19 cellular contexts compared by ENCODE assay signal in genomic region chr20:24665196-24665595, GRCh38.
DNase-seq lines count a peak whose midpoint lies in the region; ATAC-seq and TF ChIP-seq lines count a peak whose summit lies in the region.
"Had no signal": no experiment of that assay in that cellular context is flagged by ENCODE, and none has a peak within 500 bp of the region (broad histone marks: within the 10 kb centered on the region; RNA-seq: fewer than 3 reads in every experiment).

No MANE protein-coding gene starts in this region.

- in situ Hi-C loops in transverse colon (cut with MboI; ENCODE audit: low pct_ligation_motif_present in 1 of 4, low pct_unique_long_range_greater_than_20kb in 1 of 4, low sequenced_read_pairs in 3 of 4): no loop called here

- H3K14ac ChIP-seq in neuronal stem cell (ENCODE audit: low read length): no peak overlapping the region

- H2BK5ac ChIP-seq in neuronal stem cell (ENCODE audit: low read length): no peak overlapping the region

- no peak overlapping the region for H4K91ac ChIP-seq in neuronal stem cell (ENCODE audit: low read depth, low read length, poor library complexity)

- no peaks in the 10 kb centered on the region for H3K36me3 ChIP-seq in neuronal stem cell (replicated peaks in 1 of 2; ENCODE audit: control insufficient read depth in 2 of 2, insufficient read depth in 2 of 2, low read length in 2 of 2)
- H3K36me3 ChIP-seq in transverse colon: no peaks in the 10 kb centered on the region
- H3K36me3 ChIP-seq: BE2C had no signal

- H2BK15ac ChIP-seq in neuronal stem cell (ENCODE audit: low read length): no peak overlapping the region

- TF ChIP-seq CTCF in transverse colon (IDR thresholded peaks at IDR 0.05): no peak

- H3K9ac ChIP-seq in neuronal stem cell (ENCODE audit: low read depth, low read length, poor library complexity): no peak overlapping the region

- H2AK5ac ChIP-seq in neuronal stem cell (ENCODE audit: low read depth, low read length): no peak overlapping the region

- H3K4me3 ChIP-seq in neuronal stem cell (ENCODE audit: low read length in 2 of 2) (no peak overlapping the region), transverse colon (no peak overlapping the region)

- H4K8ac ChIP-seq in neuronal stem cell (ENCODE audit: low read depth, low read length): no peak overlapping the region

- H2BK12ac ChIP-seq in neuronal stem cell (ENCODE audit: low read length): no peak overlapping the region

- no peak overlapping the region for H3K4me2 ChIP-seq in neuronal stem cell (ENCODE audit: insufficient read depth, low read length, poor library complexity, severe bottlenecking)

- ATAC-seq in GM18907 (IDR thresholded peaks at IDR 0.05; ENCODE audit: unreplicated experiment) (no peak), GM21529 (IDR thresholded peaks at IDR 0.05; ENCODE audit: unreplicated experiment) (no peak)

- TF ChIP-seq EP300 in transverse colon (IDR thresholded peaks at IDR 0.05; ENCODE audit: low read depth): no peak

- H3K27ac ChIP-seq in neuronal stem cell (replicated peaks; ENCODE audit: low read length) (no peak overlapping the region), transverse colon (no peak overlapping the region)

- no peak overlapping the region for H2AFZ ChIP-seq in neuronal stem cell (ENCODE audit: low read length)

- no CpG with 5 or more reads among the region's 13 CpGs for WGBS in neuronal stem cell (ENCODE audit: extremely low coverage in 2 of 2, insufficient read length in 2 of 2, insufficient replicate concordance in 1 of 2), 2 donors
- WGBS in transverse colon (ENCODE audit: low coverage in 1 of 2), 2 donors: 80 to 82% methylated on average over 4 to 13 of the region's 13 CpGs

- TF ChIP-seq POLR2A in transverse colon (IDR thresholded peaks at IDR 0.05): no peak

- H3K27me3 ChIP-seq in neuronal stem cell (ENCODE audit: control insufficient read depth in 3 of 3, insufficient read depth in 3 of 3, low read depth in 1 of 3, low read length in 3 of 3) (no peaks in the 10 kb centered on the region), transverse colon (no peaks in the 10 kb centered on the region)
- H3K27me3 ChIP-seq: BE2C had no signal

- no peak overlapping the region for H3K23ac ChIP-seq in neuronal stem cell (ENCODE audit: low read depth, low read length, poor library complexity)

- H3K79me1 ChIP-seq in neuronal stem cell (ENCODE audit: low read depth, low read length): no peaks in the 10 kb centered on the region

- intact Hi-C loops in transverse colon (cut with DNase I; ENCODE audit: low total_unique reads): no loop called here

- H3K4me1 ChIP-seq in neuronal stem cell (ENCODE audit: control insufficient read depth in 2 of 2, insufficient read depth in 1 of 2, low read depth in 1 of 2, low read length in 2 of 2) (peaks cover 0 to 5% of the 10 kb centered on the region in 2 donors), transverse colon (no peaks in the 10 kb centered on the region)

- no peak overlapping the region for H2BK120ac ChIP-seq in neuronal stem cell (ENCODE audit: low read depth, low read length)

- peak overlapping the region; percentile 26 for H3K4ac ChIP-seq in neuronal stem cell (ENCODE audit: low read length)

- H3K9me3 ChIP-seq in neuronal stem cell (replicated peaks in 1 of 2; ENCODE audit: control insufficient read depth in 2 of 2, insufficient read depth in 1 of 2, low read depth in 1 of 2, low read length in 2 of 2): no peaks in the 10 kb centered on the region
- H3K9me3 ChIP-seq in transverse colon: no peaks in the 10 kb centered on the region
- H3K9me3 ChIP-seq: BE2C had no signal

- H3K18ac ChIP-seq in neuronal stem cell (ENCODE audit: low read length): no peak overlapping the region

- peak; percentile 53 for DNase-seq in activated effector memory CD4-positive, alpha-beta T cell treated with anti-CD3 and anti-CD28 coated beads, Interleukin-2, amount 50 U/mL, for 16 hours
- no peak for DNase-seq in activated effector memory CD4-positive, alpha-beta T cell treated with Interleukin-2 at 50 U/mL for 16 hours
- peak; percentile 61 for DNase-seq in globus pallidus (ENCODE audit: low spot score)
- DNase-seq in neuronal stem cell (ENCODE audit: low spot score): no peak
- DNase-seq in transverse colon: peak; percentile 4
- DNase-seq in stimulated activated naive CD4-positive, alpha-beta T cell treated with Interleukin-2 at 50 U/mL for 16 hours (lab: John Stamatoyannopoulos, UW): no peak
- DNase-seq: 8988T; BE2C; CD4-positive, alpha-beta memory T cell; DMS153; GDM1; MM.1S; NCI-H1092; NCI-H1436 treated with DMSO at 0.1 percent for 48 hours; NCI-H2029; NCI-H69; Right ventricle myocardium superior had no signal

Comparison
In these comparisons a context has a peak if more than half of its experiments do, and no peak if none do; other contexts are left out.
1. DNase-seq: peak in activated effector memory CD4-positive, alpha-beta T cell treated with anti-CD3 and anti-CD28 coated beads, Interleukin-2, amount 50 U/mL, for 16 hours (single experiment), globus pallidus (single experiment) and transverse colon (single experiment); none in activated effector memory CD4-positive, alpha-beta T cell treated with Interleukin-2 at 50 U/mL for 16 hours (single experiment), neuronal stem cell (single experiment) and stimulated activated naive CD4-positive, alpha-beta T cell treated with Interleukin-2 at 50 U/mL for 16 hours (single experiment).